Comparison of ENCODE assay signal across 7 cellular contexts in genomic region chr13:19959141-19959830, GRCh38. TPM values are rescaled to one million over a fixed set of nuclear protein-coding genes. Genes with fewer than 3 reads are reported as not detected.
DNase-seq lines count a peak whose midpoint lies in the region; TF ChIP-seq lines count a peak whose summit lies in the region.

No MANE protein-coding gene starts in this region.

- peaks cover 40% of the 10 kb centered on the region for H3K4me1 Mint-ChIP-seq in activated naive CD8-positive, alpha-beta T cell (ENCODE audit: low read depth)

- H3K14ac ChIP-seq in trophoblast cell (ENCODE audit: low read length): peak overlapping the region; percentile 97

- H2BK120ac ChIP-seq in trophoblast cell (ENCODE audit: insufficient read depth, low read length, poor library complexity): peak overlapping the region; percentile 54

- no peaks in the 10 kb centered on the region for H3K27me3 ChIP-seq in trophoblast cell (ENCODE audit: insufficient read depth, low read length)
- no peaks in the 10 kb centered on the region for H3K27me3 ChIP-seq in transverse colon

- H3K9ac ChIP-seq in trophoblast cell (ENCODE audit: low read length): peak overlapping the region; percentile 95

- H3K9me3 Mint-ChIP-seq in activated naive CD8-positive, alpha-beta T cell (ENCODE audit: low read depth): no peaks in the 10 kb centered on the region

- H3K4ac ChIP-seq in trophoblast cell (ENCODE audit: low read depth, low read length): peak overlapping the region; percentile 89

- intact Hi-C loops in cardiac septum (cut with DNase I): loop anchor here (2.0 to 5.0 kb wide), 3 partner anchors 94 to 327 kb away; partner anchors contain the start of genes MPHOSPH8 and PSPC1
- intact Hi-C loops in transverse colon (cut with DNase I; ENCODE audit: low total_unique reads): loop anchor here (5.0 kb wide), 1 partner anchor 97 kb away; the partner anchor contains the start of gene ZMYM5

- H2BK12ac ChIP-seq in trophoblast cell (ENCODE audit: low read length): no peak overlapping the region

- TF ChIP-seq POLR2A in transverse colon (IDR thresholded peaks at IDR 0.05): no peak

- peak overlapping the region; percentile 96 for H3K4me3 Mint-ChIP-seq in activated naive CD8-positive, alpha-beta T cell

- WGBS in trophoblast cell (ENCODE audit: extremely low coverage, insufficient coverage, insufficient read length): no CpG with 5 or more reads among the region's 61 CpGs
- WGBS in transverse colon (ENCODE audit: low coverage in 1 of 2), 2 donors: 1% methylated on average over 47 of the region's 61 CpGs; no CpG with 5 or more reads in 1 of the 2 donors

- peak overlapping the region; percentile 95 for H3K27ac Mint-ChIP-seq in activated naive CD8-positive, alpha-beta T cell

- peak overlapping the region; percentile 100 for H3K4me2 ChIP-seq in trophoblast cell (ENCODE audit: low read length)

- no peak for TF ChIP-seq EP300 in transverse colon (IDR thresholded peaks at IDR 0.05; ENCODE audit: low read depth)

- in situ Hi-C loops in GM13976 (cut with MboI; ENCODE audit: low sequenced_read_pairs, unreplicated experiment) (loop anchor here (25.0 kb wide), 2 partner anchors 197 to 297 kb away; no protein-coding TSS in a partner anchor), transverse colon (cut with MboI; ENCODE audit: low pct_ligation_motif_present in 1 of 4, low pct_unique_long_range_greater_than_20kb in 1 of 4, low sequenced_read_pairs in 3 of 4) (no loop called here)

- peak overlapping the region; percentile 92 for H2BK5ac ChIP-seq in trophoblast cell (ENCODE audit: low read depth, low read length, poor library complexity)

- H3K27ac ChIP-seq in trophoblast cell (ENCODE audit: low read depth, low read length) (peak overlapping the region; percentile 92), transverse colon (peak overlapping the region; percentile 99 to 100 (median 100))

- DNase-seq in GM13976 (ENCODE audit: low spot score) (peak; percentile 60), HT1080 (ENCODE audit: low read depth) (peak; percentile 38), SK-N-DZ (ENCODE audit: low spot score) (peak; percentile 44), cardiac septum (ENCODE audit: low spot score) (peak; percentile 84), trophoblast cell (peak; percentile 50 to 69), transverse colon (peak; percentile 61)

- H3K9me3 ChIP-seq in trophoblast cell (ENCODE audit: insufficient read depth, low read depth, low read length) (no peaks in the 10 kb centered on the region), transverse colon (no peaks in the 10 kb centered on the region)

- H3K79me2 ChIP-seq in trophoblast cell (ENCODE audit: control insufficient read depth, insufficient read depth, low read length, poor library complexity): peaks cover 21% of the 10 kb centered on the region

- TF ChIP-seq CTCF in GM13976 (IDR thresholded peaks at IDR 0.05; ENCODE audit: borderline replicate concordance, control extremely low read depth, extremely low read depth, insufficient read depth, missing control alignments) (peak; percentile 21), transverse colon (IDR thresholded peaks at IDR 0.05) (peak in 4 of 5 experiments; percentile 25 to 49 (median 32))

- peak overlapping the region; percentile 71 for H2AK5ac ChIP-seq in trophoblast cell (ENCODE audit: low read length)

- H3K18ac ChIP-seq in trophoblast cell (ENCODE audit: low read length): peak overlapping the region; percentile 93

- no peak overlapping the region for H3K23ac ChIP-seq in trophoblast cell (ENCODE audit: low read length)

- H3K4me1 ChIP-seq in trophoblast cell (ENCODE audit: control insufficient read depth in 1 of 2, insufficient read depth in 2 of 2, low read length in 2 of 2) (no peaks in the 10 kb centered on the region), transverse colon (peaks cover 20 to 56% (median 26%) of the 10 kb centered on the region in 4 donors)

- peak overlapping the region; percentile 31 for H4K8ac ChIP-seq in trophoblast cell (ENCODE audit: low read depth, low read length)

- H4K12ac ChIP-seq in trophoblast cell (ENCODE audit: low read depth, low read length): peak overlapping the region; percentile 81

- H3K36me3 Mint-ChIP-seq in activated naive CD8-positive, alpha-beta T cell: no peaks in the 10 kb centered on the region

- H4K91ac ChIP-seq in trophoblast cell (ENCODE audit: low read depth, low read length): peak overlapping the region; percentile 42

- peak overlapping the region; percentile 88 for H3K4me3 ChIP-seq in trophoblast cell (ENCODE audit: low read depth, low read length)
- peak overlapping the region; percentile 88 to 99 (median 96) for H3K4me3 ChIP-seq in transverse colon

- peak overlapping the region; percentile 62 for H2AFZ ChIP-seq in trophoblast cell (ENCODE audit: insufficient read depth, low read length, poor library complexity)

- peaks cover 22% of the 10 kb centered on the region for H3K79me1 ChIP-seq in trophoblast cell (ENCODE audit: low read length)

- no peaks in the 10 kb centered on the region for H3K27me3 Mint-ChIP-seq in activated naive CD8-positive, alpha-beta T cell

- H3K36me3 ChIP-seq in trophoblast cell (ENCODE audit: control insufficient read depth in 1 of 2, insufficient read depth in 2 of 2, low read length in 2 of 2): peaks cover 5 to 7% of the 10 kb centered on the region in 2 experiments
- no peaks in the 10 kb centered on the region for H3K36me3 ChIP-seq in transverse colon

RNA-seq across cellular contexts. Expression of gene ZMYM2, which starts 0.8 kb away (rescaled TPM):
- 16.6 and 18.7 TPM in 2 replicates for total RNA-seq in HT1080 (2014; rRNA removed; shearing (Covaris generic))
- polyA plus RNA-seq in HT1080 (2015; cell fraction: cytosol; rRNA removed): 17.1 and 21.1 TPM in 2 replicates
- polyA plus RNA-seq in HT1080 (2015; cell fraction: nucleus; rRNA removed): 78.7 and 82.2 TPM in 2 replicates
- polyA plus RNA-seq in SK-N-DZ (2014; cell fraction: cytosol; rRNA removed): 45.2 and 48.9 TPM in 2 replicates
- polyA plus RNA-seq in SK-N-DZ (2014; cell fraction: nucleus; rRNA removed): 51.2 and 57.4 TPM in 2 replicates
- total RNA-seq in cardiac septum: 55.1 TPM
- 49.9 and 52.6 TPM in 2 replicates for polyA plus RNA-seq in trophoblast cell (2013)
- total RNA-seq in transverse colon: 10 to 100 TPM; 33.4 to 91.1 (median 63.6) TPM

Comparison
In these comparisons a context has a peak if more than half of its experiments do, and no peak if none do; other contexts are left out.
1. Peak in every context shown above with its lines: DNase-seq, H3K4me3 ChIP-seq and H3K27ac ChIP-seq.